Comparison of ENCODE assay signal across 17 cellular contexts in the genomic region with DNA sequence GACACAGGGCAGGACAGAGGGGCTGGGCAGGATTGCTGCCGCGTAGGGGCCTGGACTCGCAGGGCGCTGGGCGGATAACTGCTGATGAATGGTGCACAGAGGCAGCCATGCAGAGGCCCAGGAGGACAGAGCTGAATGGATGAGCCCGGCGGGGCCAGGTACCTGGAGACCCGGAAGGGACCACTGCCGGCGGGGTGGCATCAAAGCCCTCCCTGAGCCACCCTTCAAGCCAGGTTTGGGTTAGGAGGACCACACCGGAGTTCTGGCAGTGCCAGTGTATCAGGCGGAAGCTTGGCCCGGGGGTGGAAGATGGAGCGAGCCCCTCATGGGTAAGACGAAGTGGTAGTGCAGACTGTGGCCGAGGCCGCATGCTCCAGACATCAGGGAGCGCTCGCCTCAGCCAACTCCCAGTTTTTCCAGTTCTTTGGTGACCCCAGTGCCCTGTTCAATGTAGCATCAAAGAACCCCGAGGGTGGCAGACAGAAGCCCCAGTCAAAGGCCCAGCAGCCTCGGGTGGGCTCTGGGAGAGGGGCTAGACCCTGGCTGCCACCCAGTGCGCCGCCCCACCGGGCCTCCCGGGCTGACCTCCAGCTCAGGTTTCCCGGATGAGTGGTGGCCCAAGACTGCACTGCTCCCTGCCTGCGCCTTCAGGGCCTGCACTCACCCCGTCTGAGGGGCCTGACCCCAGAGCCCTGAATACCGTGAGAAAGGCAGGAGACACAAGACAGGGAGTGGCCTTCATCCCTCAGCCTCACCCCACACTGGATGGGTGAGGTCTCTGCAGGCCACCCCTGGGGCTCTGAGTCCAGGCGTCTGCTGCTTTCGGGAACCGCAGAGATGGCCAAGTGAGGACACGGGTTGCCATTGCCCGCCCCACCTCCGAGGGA. TPM values are rescaled to one million over a fixed set of nuclear protein-coding genes. Genes with fewer than 3 reads are reported as not detected.
DNase-seq lines count a peak whose midpoint lies in the region; ATAC-seq, FAIRE-seq and TF ChIP-seq lines count a peak whose summit lies in the region.
"Had no signal": no experiment of that assay in that cellular context is flagged by ENCODE, and none has a peak within 500 bp of the region (broad histone marks: within the 10 kb centered on the region; RNA-seq: fewer than 3 reads in every experiment).

No MANE protein-coding gene starts in this region.

- 91% methylated on average over 33 of the region's 35 CpGs; no CpG with 5 or more reads in 1 of the 2 experiments for WGBS in H1 (ENCODE audit: extremely low coverage in 1 of 2, insufficient coverage in 1 of 2, insufficient read length in 1 of 2, insufficient replicate concordance in 2 of 2, low coverage in 1 of 2, low lambda C conversion rate in 2 of 2, missing lambda C conversion rate in 1 of 2), 2 experiments

- H2BK15ac ChIP-seq in H1 (ENCODE audit: low read length) = peak overlapping the region; percentile 16; the same call in 1 of the 2 replicates

- H3K9me3 ChIP-seq in H1 (ENCODE audit: insufficient read depth in 2 of 2, low read depth in 1 of 2, low read length in 1 of 2) (no peaks in the 10 kb centered on the region), neural progenitor cell (ENCODE audit: low read depth) (no peaks in the 10 kb centered on the region), vagina (no peaks in the 10 kb centered on the region)

- TF ChIP-seq EP300 in H1 (IDR thresholded peaks at IDR 0.05; ENCODE audit: borderline replicate concordance in 1 of 2, low read depth in 2 of 2, low read length in 2 of 2) = no peak

- H2AFZ ChIP-seq in H1 (ENCODE audit: low read length) = no peak overlapping the region
- no peak overlapping the region for H2AFZ ChIP-seq in neural progenitor cell (replicated peaks)

- H2BK120ac ChIP-seq in H1 (replicated peaks; ENCODE audit: low read depth, low read length) = no peak overlapping the region

- H2BK5ac ChIP-seq in H1 (ENCODE audit: low read depth, low read length) = no peak overlapping the region

- no peak for ATAC-seq in HG03280 (IDR thresholded peaks at IDR 0.05; ENCODE audit: unreplicated experiment)
- ATAC-seq: CD8-positive, alpha-beta T cell had no signal

- H2AK5ac ChIP-seq in H1 (ENCODE audit: low read depth, low read length) = no peak overlapping the region

- POLR2A ChIA-PET in H1 (lab: Charles Lee; ENCODE audit: partially characterized antibody) = interaction anchor here (1.2 to 1.3 kb wide), 2 partner anchors 15 to 51 kb away, joined by 3 read pairs; no protein-coding TSS in a partner anchor

- 0 out of 2 replicates have a peak overlapping the region, but pooled peaks have one; percentile 9 for H2BK12ac ChIP-seq in H1 (ENCODE audit: low read depth, low read length)

- peaks cover 31% of the 10 kb centered on the region for H3K4me1 Mint-ChIP-seq in neural progenitor cell
- H3K4me1 Mint-ChIP-seq: IgD-negative memory B cell had no signal

- TF ChIP-seq CTCF in H1 (IDR thresholded peaks at IDR 0.05; ENCODE audit: control extremely low read depth in 1 of 3, insufficient read depth in 1 of 3, low read depth in 1 of 3, low read length in 3 of 3) (peak in 2 of 3 experiments; percentile 38 to 40; a peak in 3 of 4 replicates), neural progenitor cell (IDR thresholded peaks at IDR 0.05) (no peak), vagina (IDR thresholded peaks at IDR 0.05) (no peak), GM13976 (IDR thresholded peaks at IDR 0.05; ENCODE audit: borderline replicate concordance, control extremely low read depth, extremely low read depth, insufficient read depth, missing control alignments) (no peak)

- no peak overlapping the region for H3K27ac Mint-ChIP-seq in neural progenitor cell
- H3K27ac Mint-ChIP-seq: CD8-positive, alpha-beta T cell; IgD-negative memory B cell had no signal

- no peaks in the 10 kb centered on the region for H3K9me3 Mint-ChIP-seq in neural progenitor cell
- H3K9me3 Mint-ChIP-seq: CD8-positive, alpha-beta T cell; IgD-negative memory B cell had no signal

- peaks cover 2% of the 10 kb centered on the region; the same call in 1 of the 2 replicates for H3K23me2 ChIP-seq in H1 (ENCODE audit: low read depth, low read length)

- TF ChIP-seq RAD21 in H1 (IDR thresholded peaks at IDR 0.05 in 1 of 2, conservative IDR thresholded peaks at IDR 0.05 in 1 of 2; ENCODE audit: low read depth in 2 of 2, low read length in 2 of 2) = peak; percentile 46 to 60

- H3K18ac ChIP-seq in H1 (ENCODE audit: extremely low read depth, low read length) = no peak overlapping the region

- H3K36me3 Mint-ChIP-seq in neural progenitor cell = no peaks in the 10 kb centered on the region
- H3K36me3 Mint-ChIP-seq: CD8-positive, alpha-beta T cell; IgD-negative memory B cell had no signal

- no peaks in the 10 kb centered on the region for H3K36me3 ChIP-seq in H1 (ENCODE audit: control insufficient read depth in 2 of 4, insufficient read depth in 4 of 4, low read length in 3 of 4)
- H3K36me3 ChIP-seq in neural progenitor cell = no peaks in the 10 kb centered on the region
- no peaks in the 10 kb centered on the region for H3K36me3 ChIP-seq in vagina

- intact Hi-C loops in vagina (cut with DNase I) = no loop called here

- no peak overlapping the region for H3K4me3 Mint-ChIP-seq in neural progenitor cell
- H3K4me3 Mint-ChIP-seq: CD8-positive, alpha-beta T cell; IgD-negative memory B cell had no signal

- CTCF ChIA-PET in H1 (lab: Charles Lee; ENCODE audit: partially characterized antibody) = interaction anchor here (0.7 to 3.2 kb wide), 8 partner anchors 16 to 252 kb away, joined by 3 to 19 read pairs (median 3); partner anchors contain the start of gene LIPG

- no peak overlapping the region for H3K56ac ChIP-seq in H1 (replicated peaks; ENCODE audit: insufficient read length, low read depth, low read length)

- H4K20me1 ChIP-seq in H1 (replicated peaks in 1 of 2; ENCODE audit: control insufficient read depth in 1 of 2, insufficient read depth in 2 of 2, low read length in 2 of 2) = no peaks in the 10 kb centered on the region
- no peaks in the 10 kb centered on the region for H4K20me1 ChIP-seq in neural progenitor cell (ENCODE audit: low read depth)

- H2BK20ac ChIP-seq in H1 (ENCODE audit: low read length) = peak overlapping the region; percentile 61; the same call in 1 of the 2 replicates

- H3K4me2 ChIP-seq in H1 (ENCODE audit: insufficient read depth in 1 of 2, low read depth in 2 of 2, low read length in 2 of 2) = no peak overlapping the region
- no peak overlapping the region for H3K4me2 ChIP-seq in neural progenitor cell

- no peaks in the 10 kb centered on the region for H3K79me1 ChIP-seq in H1 (ENCODE audit: low read depth, low read length)

- H3K4ac ChIP-seq in H1 (replicated peaks; ENCODE audit: insufficient read length, low read depth, low read length) = no peak overlapping the region

- H3K27me3 Mint-ChIP-seq in neural progenitor cell (ENCODE audit: insufficient read depth, low read depth) = peaks cover 3% of the 10 kb centered on the region
- H3K27me3 Mint-ChIP-seq: IgD-negative memory B cell had no signal

- H3K4me1 ChIP-seq in H1 (replicated peaks in 1 of 4; ENCODE audit: control insufficient read depth in 3 of 4, insufficient read depth in 4 of 4, low read length in 3 of 4) (peaks cover 0 to 14% (median 2%) of the 10 kb centered on the region in 4 experiments; a peak in 5 of 7 replicates), neural progenitor cell (peaks cover 10% of the 10 kb centered on the region), vagina (no peaks in the 10 kb centered on the region)

- no peak overlapping the region for H3K23ac ChIP-seq in H1 (ENCODE audit: insufficient read length)

- H3K79me2 ChIP-seq in H1 (ENCODE audit: control insufficient read depth in 1 of 2, insufficient read depth in 2 of 2, low read length in 2 of 2) (no peaks in the 10 kb centered on the region), neural progenitor cell (ENCODE audit: low read depth) (no peaks in the 10 kb centered on the region)

- no peak overlapping the region for H4K5ac ChIP-seq in H1 (ENCODE audit: insufficient read length, low read depth, low read length)

- no peak overlapping the region for H3K27ac ChIP-seq in H1 (ENCODE audit: low read depth, low read length)
- H3K27ac ChIP-seq in neural progenitor cell = no peak overlapping the region
- no peak overlapping the region for H3K27ac ChIP-seq in vagina
- H3K27ac ChIP-seq: 22Rv1 had no signal

- H3K4me3 ChIP-seq in H1 (ENCODE audit: extremely low read depth in 1 of 4, insufficient read depth in 2 of 4, low read depth in 3 of 4, low read length in 4 of 4) = no peak overlapping the region
- no peak overlapping the region for H3K4me3 ChIP-seq in neural progenitor cell
- no peak overlapping the region for H3K4me3 ChIP-seq in vagina

- peak; percentile 24 for DNase-seq in DMS53 (lab: John Stamatoyannopoulos, UW)
- no peak for DNase-seq in DMS53 treated with DMSO at 0.1 percent for 48 hours (lab: John Stamatoyannopoulos, UW; ENCODE audit: unreplicated experiment)
- no peak for DNase-seq in H1 (ENCODE audit: low read depth in 1 of 2, low spot score in 2 of 2)
- DNase-seq in neural progenitor cell (ENCODE audit: low spot score) = peak; percentile 13
- DNase-seq in vagina (ENCODE audit: extremely low spot score in 2 of 2) = peak; percentile 72 to 88
- DNase-seq in GM19240 (ENCODE audit: insufficient read length, low spot score) = no peak
- no peak for DNase-seq in GM13976 (ENCODE audit: low spot score)
- DNase-seq: CD8-positive, alpha-beta T cell; NCI-H1417; NCI-H1930; NCI-H2171; SHP77 treated with DMSO at 0.1 percent for 48 hours had no signal

- no peaks in the 10 kb centered on the region for H3F3A ChIP-seq in neural progenitor cell (ENCODE audit: low read depth)

- H3K27me3 ChIP-seq in H1 (replicated peaks in 1 of 4; ENCODE audit: control insufficient read depth in 3 of 4, extremely low read depth in 1 of 4, insufficient read depth in 3 of 4, low read length in 3 of 4) (no peaks in the 10 kb centered on the region), neural progenitor cell (no peaks in the 10 kb centered on the region), vagina (no peaks in the 10 kb centered on the region)

- H4K91ac ChIP-seq in H1 (replicated peaks; ENCODE audit: insufficient read length, low read length) = no peak overlapping the region

- no peak overlapping the region for H3K14ac ChIP-seq in H1 (ENCODE audit: insufficient read length)

- in situ Hi-C loops in GM13976 (cut with MboI; ENCODE audit: low sequenced_read_pairs, unreplicated experiment) = no loop called here

- no peak for TF ChIP-seq POLR2A in H1 (IDR thresholded peaks at IDR 0.05; ENCODE audit: control extremely low read depth in 1 of 2, low read depth in 2 of 2, low read length in 2 of 2)
- TF ChIP-seq POLR2A in vagina (IDR thresholded peaks at IDR 0.05) = no peak

- no peak for FAIRE-seq in H1 (lab: Jason Lieb, UNC)
- FAIRE-seq: H54, RCC 7860 had no signal

- peak overlapping the region; percentile 1; the same call in 1 of the 2 replicates for H4K8ac ChIP-seq in H1 (ENCODE audit: extremely low read depth, insufficient read depth, low read length)

- H3K9ac ChIP-seq in H1 (replicated peaks in 1 of 4; ENCODE audit: extremely low read depth in 1 of 4, low read depth in 3 of 4, low read length in 3 of 4) (no peak overlapping the region), neural progenitor cell (no peak overlapping the region)

RNA-seq across cellular contexts. Expression of gene ACAA2, which starts 50.9 kb away (rescaled TPM):
- 151 and 152 TPM in 2 replicates for total RNA-seq in H1 (2021; fragmentation: NEBNext Ultra II Directional; extraction: Animal tissue kit (Norgen Biotek cat#: 25700))
- polyA plus RNA-seq in H1 (2011; rRNA removed) = 42.1 and 63.4 TPM in 2 replicates
- 78.5 TPM for polyA plus RNA-seq in H1 (2011; cell fraction: cytosol; rRNA removed)
- polyA plus RNA-seq in H1 (2011; cell fraction: nucleus; rRNA removed) = 29.4 TPM
- polyA plus RNA-seq in H1 (2012, experiment 1 of 2) = 154 to 191 TPM (median 158 TPM) in 4 replicates
- 29.5 TPM for polyA plus RNA-seq in H1 (2012, experiment 2 of 2)
- polyA plus RNA-seq in H1 (2013, experiment 1 of 2) = 71.3 TPM
- polyA plus RNA-seq in H1 (2013, experiment 2 of 2) = 71.4 TPM
- polyA minus RNA-seq in H1 (2011; rRNA and poly(A)+ RNA removed) = 66.7 and 74.4 TPM in 2 replicates
- polyA minus RNA-seq in H1 (2011; cell fraction: cytosol; rRNA and poly(A)+ RNA removed) = 32.4 TPM
- polyA minus RNA-seq in H1 (2011; cell fraction: nucleus; rRNA and poly(A)+ RNA removed) = 27.7 TPM
- total RNA-seq in neural progenitor cell (ENCODE audit: low replicate concordance) (70.9 and 91.9 TPM in 2 replicates), vagina (50.6 TPM)

Comparison
In these comparisons a context has a peak if more than half of its experiments do, and no peak if none do; other contexts are left out.
1. DNase-seq: peak in DMS53 (single experiment), neural progenitor cell (single experiment) and vagina (2 of 2); none in DMS53 treated with DMSO at 0.1 percent for 48 hours (single experiment), H1 (0 of 2), GM19240 (single experiment) and GM13976 (single experiment).
2. CTCF ChIP-seq: peak in H1 (2 of 3); none in neural progenitor cell (single experiment), vagina (0 of 3) and GM13976 (single experiment).